Comparison of ENCODE assay signal across 11 cellular contexts in the genomic region with DNA sequence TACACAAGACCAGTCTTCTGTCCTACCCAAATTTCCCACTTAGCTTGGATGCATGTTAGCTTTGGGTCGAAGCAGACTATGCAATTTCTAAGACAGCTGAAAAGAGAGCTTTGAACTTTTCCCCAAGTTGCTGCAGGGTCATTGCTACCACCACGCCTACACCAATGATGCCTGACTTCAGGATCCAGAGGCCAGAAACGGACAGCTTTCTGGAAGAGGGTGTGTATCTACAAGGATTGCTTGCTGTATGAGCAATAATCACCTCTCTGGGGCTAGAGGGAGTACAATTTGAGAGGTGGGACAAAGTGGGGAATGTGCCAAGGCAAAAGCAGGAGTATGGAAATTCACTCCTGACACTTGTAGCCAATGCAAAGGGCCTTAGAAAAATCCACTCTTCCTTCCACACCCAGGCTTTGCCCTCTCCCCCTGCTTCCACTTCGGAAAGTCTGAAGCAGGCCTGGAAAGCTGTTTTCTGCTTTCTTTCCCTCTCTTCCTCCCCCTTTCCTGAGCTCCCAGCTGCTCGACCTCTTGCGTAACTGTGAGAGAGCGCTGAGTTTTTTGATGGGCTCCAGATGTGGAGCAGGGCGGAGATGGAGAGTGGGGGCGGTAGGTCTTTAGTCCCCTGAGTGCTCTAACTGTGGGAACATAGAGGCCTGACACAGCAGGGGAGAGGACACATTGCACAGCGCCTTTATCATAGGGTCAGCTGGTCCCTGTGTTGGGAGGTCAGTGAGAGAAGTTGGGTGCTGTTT. TPM values are rescaled to one million over a fixed set of nuclear protein-coding genes. Genes with fewer than 3 reads are reported as not detected.
DNase-seq lines count a peak whose midpoint lies in the region; ATAC-seq, FAIRE-seq and TF ChIP-seq lines count a peak whose summit lies in the region.
"Had no signal": no experiment of that assay in that cellular context is flagged by ENCODE, and none has a peak within 500 bp of the region (broad histone marks: within the 10 kb centered on the region; RNA-seq: fewer than 3 reads in every experiment).

No MANE protein-coding gene starts in this region.

- H3K27me3 ChIP-seq in ACC112 (ENCODE audit: insufficient read depth, low read length), result no peaks in the 10 kb centered on the region
- H3K27me3 ChIP-seq in neuronal stem cell (ENCODE audit: control insufficient read depth in 3 of 3, insufficient read depth in 3 of 3, low read depth in 1 of 3, low read length in 3 of 3), result peaks cover 0 to 28% (median 23%) of the 10 kb centered on the region in 3 experiments

- H2BK15ac ChIP-seq in neuronal stem cell (ENCODE audit: low read length), result no peak overlapping the region

- DNase-seq in NCI-H2171 treated with DMSO at 0.1 percent for 48 hours (lab: John Stamatoyannopoulos, UW) (peak; percentile 28), fibroblast of the conjunctiva (ENCODE audit: low read depth) (peak; percentile 90), neuronal stem cell (ENCODE audit: low spot score) (no peak), D721Med (ENCODE audit: insufficient read length, low spot score) (no peak), T-helper 1 cell (no peak), NCI-H1092 (lab: John Stamatoyannopoulos, UW) (no peak)
- DNase-seq: COR-L47 had no signal

- no peak for FAIRE-seq in D721Med (lab: Jason Lieb, UNC)
- FAIRE-seq: H54 had no signal

- H3K4me3 ChIP-seq in ACC112 (ENCODE audit: low read depth, low read length) (peak overlapping the region; percentile 44; the same call in 1 of the 2 replicates), neuronal stem cell (ENCODE audit: low read length in 2 of 2) (no peak overlapping the region)

- H3K18ac ChIP-seq in neuronal stem cell (ENCODE audit: low read length), result peak overlapping the region; percentile 15

- H3K4me2 ChIP-seq in neuronal stem cell (ENCODE audit: insufficient read depth, low read length, poor library complexity, severe bottlenecking), result no peak overlapping the region

- no peak overlapping the region for H3K14ac ChIP-seq in neuronal stem cell (ENCODE audit: low read length)

- no peak overlapping the region for H2AFZ ChIP-seq in ACC112 (ENCODE audit: low read length, unreplicated experiment)
- peak overlapping the region; percentile 43 for H2AFZ ChIP-seq in neuronal stem cell (ENCODE audit: low read length)
- H2AFZ ChIP-seq: parathyroid adenoma had no signal

- H3K4ac ChIP-seq in neuronal stem cell (ENCODE audit: low read length), result no peak overlapping the region

- H3K36me3 ChIP-seq in ACC112 (ENCODE audit: insufficient read depth, low read length) (peaks cover 15% of the 10 kb centered on the region), neuronal stem cell (replicated peaks in 1 of 2; ENCODE audit: control insufficient read depth in 2 of 2, insufficient read depth in 2 of 2, low read length in 2 of 2) (peaks cover 13 to 30% of the 10 kb centered on the region in 2 donors)

- ATAC-seq in GM18517 (IDR thresholded peaks at IDR 0.05; ENCODE audit: unreplicated experiment), result no peak

- H3K79me2 ChIP-seq in ACC112 (ENCODE audit: control insufficient read depth, insufficient read depth, low read length, unreplicated experiment), result peaks cover 21% of the 10 kb centered on the region
- H3K79me2 ChIP-seq: parathyroid adenoma had no signal

- peak overlapping the region; percentile 98 for H3K27ac ChIP-seq in ACC112 (ENCODE audit: low read depth, low read length)
- no peak overlapping the region for H3K27ac ChIP-seq in neuronal stem cell (replicated peaks; ENCODE audit: low read length)
- H3K27ac ChIP-seq: parathyroid adenoma had no signal

- TF ChIP-seq CTCF in D721Med (IDR thresholded peaks at IDR 0.05; ENCODE audit: insufficient read depth, missing control alignments), result no peak

- H3K9ac ChIP-seq in neuronal stem cell (ENCODE audit: low read depth, low read length, poor library complexity), result no peak overlapping the region
- H3K9ac ChIP-seq: parathyroid adenoma had no signal

- H3K9me3 ChIP-seq in neuronal stem cell (replicated peaks in 1 of 2; ENCODE audit: control insufficient read depth in 2 of 2, insufficient read depth in 1 of 2, low read depth in 1 of 2, low read length in 2 of 2), result peaks cover 0 to 6% of the 10 kb centered on the region in 2 donors

- H2BK12ac ChIP-seq in neuronal stem cell (ENCODE audit: low read length), result no peak overlapping the region

- peaks cover 3% of the 10 kb centered on the region for H3K79me1 ChIP-seq in neuronal stem cell (ENCODE audit: low read depth, low read length)

- no peak overlapping the region for H2BK5ac ChIP-seq in neuronal stem cell (ENCODE audit: low read length)

- H2AK5ac ChIP-seq in neuronal stem cell (ENCODE audit: low read depth, low read length), result no peak overlapping the region

- H4K91ac ChIP-seq in neuronal stem cell (ENCODE audit: low read depth, low read length, poor library complexity), result no peak overlapping the region

- no CpG with 5 or more reads among the region's 10 CpGs for WGBS in neuronal stem cell (ENCODE audit: extremely low coverage in 2 of 2, insufficient read length in 2 of 2, insufficient replicate concordance in 1 of 2), 2 donors

- peaks cover 42% of the 10 kb centered on the region for H3K4me1 ChIP-seq in ACC112 (ENCODE audit: control insufficient read depth, insufficient read depth, low read length, unreplicated experiment)
- H3K4me1 ChIP-seq in neuronal stem cell (ENCODE audit: control insufficient read depth in 2 of 2, insufficient read depth in 1 of 2, low read depth in 1 of 2, low read length in 2 of 2), result peaks cover 24 to 31% of the 10 kb centered on the region in 2 donors
- H3K4me1 ChIP-seq: parathyroid adenoma had no signal

- no peak overlapping the region for H2BK120ac ChIP-seq in neuronal stem cell (ENCODE audit: low read depth, low read length)

- no peak overlapping the region for H4K8ac ChIP-seq in neuronal stem cell (ENCODE audit: low read depth, low read length)

- peak overlapping the region; percentile 25 for H3K23ac ChIP-seq in neuronal stem cell (ENCODE audit: low read depth, low read length, poor library complexity)

RNA-seq across cellular contexts. Expression of a gene that starts 2.1 kb away (rescaled TPM):
- polyA plus RNA-seq in neuronal stem cell (2013, experiment 1 of 2), result 68.9 TPM
- polyA plus RNA-seq in neuronal stem cell (2013, experiment 2 of 2), result 69.2 TPM

RNA-seq across cellular contexts. Expression of a gene that starts 33.1 kb away (rescaled TPM):
- 126 TPM for polyA plus RNA-seq in neuronal stem cell (2013, experiment 1 of 2)
- 128 TPM for polyA plus RNA-seq in neuronal stem cell (2013, experiment 2 of 2)

RNA-seq across cellular contexts. Expression of a gene that starts 39.6 kb away (rescaled TPM):
- 22.8 TPM for polyA plus RNA-seq in neuronal stem cell (2013, experiment 1 of 2)
- 22.9 TPM for polyA plus RNA-seq in neuronal stem cell (2013, experiment 2 of 2)

Comparison
In these comparisons a context has a peak if more than half of its experiments do, and no peak if none do; other contexts are left out.
1. DNase-seq: peak in NCI-H2171 treated with DMSO at 0.1 percent for 48 hours (single experiment) and fibroblast of the conjunctiva (single experiment); none in neuronal stem cell (single experiment), D721Med (single experiment), T-helper 1 cell (0 of 5) and NCI-H1092 (single experiment).